In the genomic region with DNA sequence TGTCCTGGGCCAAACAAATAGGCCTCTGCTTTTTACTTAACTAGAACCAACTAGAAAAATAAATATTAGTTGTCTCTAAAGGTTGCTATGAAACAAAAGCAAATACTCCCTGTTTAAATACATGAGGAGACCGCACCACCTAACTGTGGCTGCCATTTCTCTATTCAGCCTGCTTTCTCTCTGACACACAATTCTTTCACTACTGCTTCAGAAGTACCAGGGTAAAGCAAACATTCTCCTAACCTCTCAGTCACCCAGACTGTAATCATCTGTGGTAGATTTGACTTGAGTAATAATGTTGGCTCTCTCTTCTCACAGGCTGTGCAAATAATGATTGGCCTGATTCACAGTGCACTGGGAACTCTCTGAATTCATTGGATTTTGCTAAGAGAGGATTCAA, we compare ENCODE assay signal across 17 cellular contexts. TPM values are rescaled to one million over a fixed set of nuclear protein-coding genes. Genes with fewer than 3 reads are reported as not detected.
A peak's percentile ranks its signal among the peaks of the same experiment; 100 is the strongest.
DNase-seq lines count a peak whose midpoint lies in the region; ATAC-seq, FAIRE-seq and TF ChIP-seq lines count a peak whose summit lies in the region.
"Had no signal": no experiment of that assay in that cellular context is flagged by ENCODE, and none has a peak within 500 bp of the region (broad histone marks: within the 10 kb centered on the region; RNA-seq: fewer than 3 reads in every experiment).

No MANE protein-coding gene starts in this region.

- no peak overlapping the region for H2BK20ac ChIP-seq in H1 (ENCODE audit: low read length)

- no peaks in the 10 kb centered on the region for H3K79me1 ChIP-seq in H1 (ENCODE audit: low read depth, low read length)

- TF ChIP-seq EP300 in H1 (IDR thresholded peaks at IDR 0.05; ENCODE audit: borderline replicate concordance in 1 of 2, low read depth in 2 of 2, low read length in 2 of 2) (no peak), stomach (IDR thresholded peaks at IDR 0.05) (no peak)

- DNase-seq in NCI-H1092 treated with DMSO at 0.1 percent for 48 hours (lab: John Stamatoyannopoulos, UW) (peak; percentile 99), NCI-H2196 treated with DMSO at 0.1 percent for 48 hours (lab: John Stamatoyannopoulos, UW; ENCODE audit: unreplicated experiment) (peak; percentile 62), H1 (ENCODE audit: low read depth in 1 of 2, low spot score in 2 of 2) (no peak), stomach (peak; percentile 31), T-helper 1 cell (no peak)
- DNase-seq in stimulated activated CD4-positive, alpha-beta T cell treated with anti-CD3 and anti-CD28 coated beads, Interleukin-4, amount 100 ng/mL, for 24 hours = no peak
- DNase-seq in stimulated activated naive CD8-positive, alpha-beta T cell treated with anti-CD3 and anti-CD28 coated beads, Interleukin-15, Interleukin-2, amounts not matched to agents 100 U/mL and 50 U/mL, for 24 hours = no peak
- DNase-seq: activated CD4-positive, alpha-beta T cell treated with anti-CD3 and anti-CD28 coated beads, Interleukin-2, amount 10 ng/mL, durations not matched to agents 24 days and 14 days; activated naive CD4-positive, alpha-beta T cell treated with anti-CD3 and anti-CD28 coated beads, Interleukin-2, amount 50 U/mL, for 16 hours; DMS79; effector CD8-positive, alpha-beta T cell; NCI-H187 treated with DMSO at 0.1 percent for 48 hours; stimulated activated CD4-positive, alpha-beta T cell treated with anti-CD3 and anti-CD28 coated beads, Interleukin-12 subunit alpha, Interleukin-12 subunit beta, amount 100 ng/mL, for 4 hours had no signal

- no peak overlapping the region for H3K56ac ChIP-seq in H1 (replicated peaks; ENCODE audit: insufficient read length, low read depth, low read length)

- intact Hi-C loops in stomach (cut with DNase I; ENCODE audit: low total_unique reads) = no loop called here

- no peak overlapping the region for H3K4ac ChIP-seq in H1 (replicated peaks; ENCODE audit: insufficient read length, low read depth, low read length)

- H3K4me2 ChIP-seq in H1 (ENCODE audit: insufficient read depth in 1 of 2, low read depth in 2 of 2, low read length in 2 of 2) = no peak overlapping the region
- H3K4me2 ChIP-seq: KMS-11 had no signal

- H3K9me3 ChIP-seq in H1 (ENCODE audit: insufficient read depth in 2 of 2, low read depth in 1 of 2, low read length in 1 of 2) (no peaks in the 10 kb centered on the region), stomach (no peaks in the 10 kb centered on the region)

- no peak overlapping the region for H2BK15ac ChIP-seq in H1 (ENCODE audit: low read length)

- no peak overlapping the region for H3K4me3 ChIP-seq in H1 (ENCODE audit: extremely low read depth in 1 of 4, insufficient read depth in 2 of 4, low read depth in 3 of 4, low read length in 4 of 4)
- no peak overlapping the region for H3K4me3 ChIP-seq in stomach
- H3K4me3 ChIP-seq: cardiac muscle cell had no signal

- no peaks in the 10 kb centered on the region for H3K79me2 ChIP-seq in H1 (ENCODE audit: control insufficient read depth in 1 of 2, insufficient read depth in 2 of 2, low read length in 2 of 2)

- 100% methylated on average over 1 of the region's 1 CpG; no CpG with 5 or more reads in 1 of the 2 experiments for WGBS in H1 (ENCODE audit: extremely low coverage in 1 of 2, insufficient coverage in 1 of 2, insufficient read length in 1 of 2, insufficient replicate concordance in 2 of 2, low coverage in 1 of 2, low lambda C conversion rate in 2 of 2, missing lambda C conversion rate in 1 of 2), 2 experiments
- 24 to 85% (median 38%) methylated on average over 1 of the region's 1 CpG for WGBS in stomach, 5 donors

- no peak overlapping the region for H3K23ac ChIP-seq in H1 (ENCODE audit: insufficient read length)

- H4K8ac ChIP-seq in H1 (ENCODE audit: extremely low read depth, insufficient read depth, low read length) = no peak overlapping the region

- no peaks in the 10 kb centered on the region for H3K23me2 ChIP-seq in H1 (ENCODE audit: low read depth, low read length)

- no peak for ATAC-seq in stimulated activated naive CD8-positive, alpha-beta T cell treated with anti-CD3 and anti-CD28 coated beads, Interleukin-15, Interleukin-2, amounts not matched to agents 100 U/mL and 50 U/mL, for 24 hours

- H2BK5ac ChIP-seq in H1 (ENCODE audit: low read depth, low read length) = no peak overlapping the region

- no peak overlapping the region for H2BK12ac ChIP-seq in H1 (ENCODE audit: low read depth, low read length)

- H3K4me1 ChIP-seq in H1 (replicated peaks in 1 of 4; ENCODE audit: control insufficient read depth in 3 of 4, insufficient read depth in 4 of 4, low read length in 3 of 4) (no peaks in the 10 kb centered on the region), stomach (peaks cover 6 to 17% (median 12%) of the 10 kb centered on the region in 4 donors)

- no peak overlapping the region for H4K91ac ChIP-seq in H1 (replicated peaks; ENCODE audit: insufficient read length, low read length)

- TF ChIP-seq POLR2A in H1 (IDR thresholded peaks at IDR 0.05; ENCODE audit: control extremely low read depth in 1 of 2, low read depth in 2 of 2, low read length in 2 of 2) = no peak
- no peak for TF ChIP-seq POLR2A in stomach (IDR thresholded peaks at IDR 0.05)

- H3K9ac ChIP-seq in H1 (replicated peaks in 1 of 4; ENCODE audit: extremely low read depth in 1 of 4, low read depth in 3 of 4, low read length in 3 of 4) = no peak overlapping the region
- H3K9ac ChIP-seq: KMS-11 had no signal

- no peak overlapping the region for H2AK5ac ChIP-seq in H1 (ENCODE audit: low read depth, low read length)

- H4K5ac ChIP-seq in H1 (ENCODE audit: insufficient read length, low read depth, low read length) = no peak overlapping the region

- no peaks in the 10 kb centered on the region for H4K20me1 ChIP-seq in H1 (replicated peaks in 1 of 2; ENCODE audit: control insufficient read depth in 1 of 2, insufficient read depth in 2 of 2, low read length in 2 of 2)

- no peak overlapping the region for H3K18ac ChIP-seq in H1 (ENCODE audit: extremely low read depth, low read length)

- H3K36me3 ChIP-seq in H1 (ENCODE audit: control insufficient read depth in 2 of 4, insufficient read depth in 4 of 4, low read length in 3 of 4) (no peaks in the 10 kb centered on the region), stomach (no peaks in the 10 kb centered on the region)
- H3K36me3 ChIP-seq: cardiac muscle cell had no signal

- FAIRE-seq in H1 (lab: Jason Lieb, UNC) = no peak

- H3K27ac ChIP-seq in H1 (ENCODE audit: low read depth, low read length) (no peak overlapping the region), stomach (peak overlapping the region; percentile 58 to 74 (median 65))
- H3K27ac ChIP-seq: cardiac muscle cell, KMS-11 had no signal

- TF ChIP-seq RAD21 in H1 (IDR thresholded peaks at IDR 0.05 in 1 of 2, conservative IDR thresholded peaks at IDR 0.05 in 1 of 2; ENCODE audit: low read depth in 2 of 2, low read length in 2 of 2) = no peak

- peak overlapping the region; percentile 88; the same call in 1 of the 2 replicates for H2AFZ ChIP-seq in H1 (ENCODE audit: low read length)

- no peak overlapping the region for H2BK120ac ChIP-seq in H1 (replicated peaks; ENCODE audit: low read depth, low read length)

- POLR2A ChIA-PET in H1 (lab: Charles Lee; ENCODE audit: partially characterized antibody) = interaction anchor here (0.6 kb wide), 1 partner anchor 24 kb away, joined by 3 read pairs; no protein-coding TSS in a partner anchor

- TF ChIP-seq CTCF in H1 (IDR thresholded peaks at IDR 0.05; ENCODE audit: control extremely low read depth in 1 of 3, insufficient read depth in 1 of 3, low read depth in 1 of 3, low read length in 3 of 3) (no peak), stomach (IDR thresholded peaks at IDR 0.05) (no peak)

- CTCF ChIA-PET in H1 (lab: Charles Lee; ENCODE audit: partially characterized antibody) = interaction anchor here (0.6 to 1.3 kb wide), 10 partner anchors 9 to 393 kb away, joined by 3 to 6 read pairs (median 4); no protein-coding TSS in a partner anchor

- H3K27me3 ChIP-seq in H1 (replicated peaks in 1 of 4; ENCODE audit: control insufficient read depth in 3 of 4, extremely low read depth in 1 of 4, insufficient read depth in 3 of 4, low read length in 3 of 4) = no peaks in the 10 kb centered on the region
- H3K27me3 ChIP-seq in stomach = no peaks in the 10 kb centered on the region

- H3K14ac ChIP-seq in H1 (ENCODE audit: insufficient read length) = no peak overlapping the region

TF ChIP-seq in H1, 55 proteins besides CTCF, POLR2A, EP300 and RAD21 (continues in another document):
- TF ChIP-seq YY1 (IDR thresholded peaks at IDR 0.05; ENCODE audit: low read depth, low read length) (no peak), POU5F1 (IDR thresholded peaks at IDR 0.05; ENCODE audit: low read depth, low read length) (no peak), SP1 (IDR thresholded peaks at IDR 0.05; ENCODE audit: low read depth, low read length) (no peak), GTF2F1 (IDR thresholded peaks at IDR 0.05; ENCODE audit: borderline replicate concordance, low read depth, low read length) (no peak), TBP (IDR thresholded peaks at IDR 0.05; ENCODE audit: low read depth, low read length) (no peak), BACH1 (IDR thresholded peaks at IDR 0.05; ENCODE audit: low read length) (no peak), GABPA (IDR thresholded peaks at IDR 0.05; ENCODE audit: borderline replicate concordance, insufficient read depth, low read length) (no peak), ATF2 (IDR thresholded peaks at IDR 0.05; ENCODE audit: low read length) (no peak), CBX8 (IDR thresholded peaks at IDR 0.05; ENCODE audit: borderline replicate concordance, low read depth, low read length) (no peak)

RNA-seq across cellular contexts. Expression of gene MS4A8, which starts 41.0 kb away (rescaled TPM):
- total RNA-seq in H1 (2021; fragmentation: NEBNext Ultra II Directional; extraction: Animal tissue kit (Norgen Biotek cat#: 25700)) = not detected in 2 replicates
- polyA plus RNA-seq in H1 (2011; rRNA removed) (not detected in 2 replicates), stomach (1 to 10 TPM; 2.3 to 5.7 (median 3.7) TPM)
- not detected for polyA plus RNA-seq in H1 (2011; cell fraction: cytosol; rRNA removed)
- not detected for polyA plus RNA-seq in H1 (2011; cell fraction: nucleus; rRNA removed)
- not detected in 4 replicates for polyA plus RNA-seq in H1 (2012, experiment 1 of 2)
- not detected for polyA plus RNA-seq in H1 (2012, experiment 2 of 2)
- not detected for polyA plus RNA-seq in H1 (2013, experiment 1 of 2)
- polyA plus RNA-seq in H1 (2013, experiment 2 of 2) = not detected
- polyA minus RNA-seq in H1 (2011; rRNA and poly(A)+ RNA removed) = not detected in 2 replicates
- not detected for polyA minus RNA-seq in H1 (2011; cell fraction: cytosol; rRNA and poly(A)+ RNA removed)
- not detected for polyA minus RNA-seq in H1 (2011; cell fraction: nucleus; rRNA and poly(A)+ RNA removed)
- 1 to 10 TPM in 4 of 5 donors, not detected in 1; 2.6 to 8.9 (median 7.5) TPM for total RNA-seq in stomach
- total RNA-seq: activated CD4-positive, alpha-beta T cell treated with anti-CD3 and anti-CD28 coated beads, Interleukin-2, amount 10 ng/mL, durations not matched to agents 24 days and 14 days; cardiac muscle cell; SK-MEL-5 had no signal
- polyA plus RNA-seq: BJ, cardiac muscle cell had no signal

Comparison
In these comparisons a context has a peak if more than half of its experiments do, and no peak if none do; other contexts are left out.
1. DNase-seq: peak in NCI-H1092 treated with DMSO at 0.1 percent for 48 hours (single experiment), NCI-H2196 treated with DMSO at 0.1 percent for 48 hours (single experiment) and stomach (single experiment); none in H1 (0 of 2), T-helper 1 cell (0 of 5), stimulated activated CD4-positive, alpha-beta T cell treated with anti-CD3 and anti-CD28 coated beads, Interleukin-4, amount 100 ng/mL, for 24 hours (single experiment) and stimulated activated naive CD8-positive, alpha-beta T cell treated with anti-CD3 and anti-CD28 coated beads, Interleukin-15, Interleukin-2, amounts not matched to agents 100 U/mL and 50 U/mL, for 24 hours (single experiment).